Comparison of ENCODE assay signal across 8 cellular contexts in genomic region chr10:22325948-22326702, GRCh38. TPM values are rescaled to one million over a fixed set of nuclear protein-coding genes. Genes with fewer than 3 reads are reported as not detected.
DNase-seq lines count a peak whose midpoint lies in the region; ATAC-seq and TF ChIP-seq lines count a peak whose summit lies in the region.

No MANE protein-coding gene starts in this region.

- peaks cover 33% of the 10 kb centered on the region for H3K4me1 Mint-ChIP-seq in progenitor cell of endocrine pancreas (ENCODE audit: low read depth)

- 31% methylated on average over 18 of the region's 18 CpGs for WGBS in esophagus, 2 donors

- H3K4me2 ChIP-seq in PC-9 = peak overlapping the region; percentile 88

- POLR2A ChIA-PET in PC-9 (lab: Charles Lee; ENCODE audit: unreplicated experiment) = interaction anchor here (0.6 kb wide), 1 partner anchor 14 kb away, joined by 7 read pairs; no protein-coding TSS in a partner anchor

- TF ChIP-seq CTCF in GM06990 (IDR thresholded peaks at IDR 0.05; ENCODE audit: insufficient read depth, low read length, poor library complexity, severe bottlenecking) (no peak), PC-9 (conservative IDR thresholded peaks at IDR 0.05) (no peak), progenitor cell of endocrine pancreas (IDR thresholded peaks at IDR 0.05; ENCODE audit: unreplicated experiment) (no peak)

- H3K79me2 ChIP-seq in PC-9 (ENCODE audit: low read depth) = peaks cover 40% of the 10 kb centered on the region

- CTCF ChIA-PET in PC-9 (lab: Charles Lee) = interaction anchor here (0.7 kb wide), 1 partner anchor 248 kb away, joined by 5 read pairs; no protein-coding TSS in a partner anchor

- H3K9me2 ChIP-seq in PC-9 (ENCODE audit: insufficient read depth) = no peaks in the 10 kb centered on the region

- H3K4me1 ChIP-seq in PC-9 (replicated peaks; ENCODE audit: insufficient read depth) (peaks cover 27% of the 10 kb centered on the region), esophagus (ENCODE audit: control insufficient read depth in 2 of 2, insufficient read depth in 2 of 2, low read length in 1 of 2) (no peaks in the 10 kb centered on the region)

- peak overlapping the region; percentile 37 for H3K27ac Mint-ChIP-seq in progenitor cell of endocrine pancreas

- H3K4me3 ChIP-seq in GM06990 (replicated peaks; ENCODE audit: low read depth, low read length) (peak overlapping the region; percentile 64), PC-9 (peak overlapping the region; percentile 74), esophagus (ENCODE audit: low read depth in 1 of 2, low read length in 2 of 2) (peak overlapping the region; percentile 48 to 75)

- H3K27me3 ChIP-seq in GM06990 (replicated peaks; ENCODE audit: control insufficient read depth, insufficient read depth, low read length) (no peaks in the 10 kb centered on the region), PC-9 (ENCODE audit: insufficient read depth, low read depth) (peaks cover 16% of the 10 kb centered on the region), esophagus (ENCODE audit: control insufficient read depth in 1 of 2, insufficient read depth in 2 of 2, low read length in 2 of 2) (peaks cover 0 to 7% of the 10 kb centered on the region in 2 donors)

- intact Hi-C loops in PC-9 (cut with micrococcal nuclease; ENCODE audit: unreplicated experiment) = loop anchor here (10.0 kb wide), 2 partner anchors 389 to 739 kb away; partner anchors contain the start of gene PIP4K2A

- BruUV-seq in PC-9 (replicated peaks; lab: Mats Ljungman, UMichigan) = TSS peak; percentile 3

- ATAC-seq in HG02588 (IDR thresholded peaks at IDR 0.05; ENCODE audit: unreplicated experiment) = no peak

- 0 out of 2 replicates have a peak, but pooled peaks cover 3% of the 10 kb centered on the region for H3F3A ChIP-seq in PC-9 (ENCODE audit: insufficient read depth, low read depth)

- H3K27ac ChIP-seq in PC-9 = peak overlapping the region; percentile 29; the same call in 1 of the 2 replicates
- H3K27ac ChIP-seq in esophagus (ENCODE audit: low read depth in 2 of 2, low read length in 1 of 2) = peak overlapping the region; percentile 65 to 73

- H4K20me1 ChIP-seq in PC-9 (ENCODE audit: insufficient read depth) = peaks cover 9% of the 10 kb centered on the region

- peaks cover 45% of the 10 kb centered on the region for H3K27me3 Mint-ChIP-seq in progenitor cell of endocrine pancreas

- peak overlapping the region; percentile 86 for H2AFZ ChIP-seq in PC-9

- DNase-seq in GM06990 (ENCODE audit: extremely low read depth, insufficient read length) (no peak), PC-9 (no peak), progenitor cell of endocrine pancreas (ENCODE audit: low spot score, unreplicated experiment) (no peak), NCI-H2196 (lab: John Stamatoyannopoulos, UW; ENCODE audit: unreplicated experiment) (no peak), NOMO-1 (lab: John Stamatoyannopoulos, UW; ENCODE audit: unreplicated experiment in 2 of 2) (no peak)
- no peak for DNase-seq in stimulated activated CD4-positive, alpha-beta T cell treated with anti-CD3 and anti-CD28 coated beads, Interleukin-4, amount 100 ng/mL, for 4 hours

- peak overlapping the region; percentile 76 for H3K4me3 Mint-ChIP-seq in progenitor cell of endocrine pancreas (ENCODE audit: low read depth)

- H3K9me3 Mint-ChIP-seq in progenitor cell of endocrine pancreas (ENCODE audit: low read depth) = no peaks in the 10 kb centered on the region

- H3K9me3 ChIP-seq in PC-9 (ENCODE audit: insufficient read depth, low read depth) = no peaks in the 10 kb centered on the region
- H3K9me3 ChIP-seq in esophagus (ENCODE audit: control insufficient read depth in 2 of 2, insufficient read depth in 1 of 2, low read depth in 1 of 2, low read length in 1 of 2) = no peaks in the 10 kb centered on the region

- H3K36me3 ChIP-seq in GM06990 (ENCODE audit: control insufficient read depth, insufficient read depth, low read length) (no peaks in the 10 kb centered on the region), PC-9 (ENCODE audit: low read depth) (peaks cover 9% of the 10 kb centered on the region; the same call in 1 of the 2 replicates), esophagus (ENCODE audit: control insufficient read depth in 2 of 2, insufficient read depth in 2 of 2, low read length in 1 of 2) (peaks cover 0 to 3% of the 10 kb centered on the region in 2 donors)

- H3K36me3 Mint-ChIP-seq in progenitor cell of endocrine pancreas (ENCODE audit: insufficient read depth) = peaks cover 18% of the 10 kb centered on the region

RNA-seq across cellular contexts. Expression of gene BMI1, which starts 5.2 kb away (rescaled TPM):
- total RNA-seq in PC-9 (2021) = 38.8 and 48.4 TPM in 2 replicates
- 10 to 100 TPM in 1 of 2 donors, 1 to 10 TPM in 1; 9.8 to 11.3 TPM for polyA plus RNA-seq in esophagus
- total RNA-seq in progenitor cell of endocrine pancreas = 62.1 and 64.3 TPM in 2 replicates

RNA-seq across cellular contexts. Expression of gene COMMD3, which starts 9.9 kb away (rescaled TPM):
- total RNA-seq in PC-9 (2021) = 38.1 and 43.5 TPM in 2 replicates
- polyA plus RNA-seq in esophagus = 10 to 100 TPM; 34.7 to 36.7 TPM
- 48.5 and 48.8 TPM in 2 replicates for total RNA-seq in progenitor cell of endocrine pancreas

RNA-seq across cellular contexts. Expression of gene SPAG6, which starts 19.2 kb away (rescaled TPM):
- 0.55 TPM in 1 of 2 replicates, not detected in the other for total RNA-seq in PC-9 (2021)
- not detected for polyA plus RNA-seq in esophagus
- total RNA-seq in progenitor cell of endocrine pancreas = 8.5 and 8.9 TPM in 2 replicates
